ENCODE assay signal across 8 cellular contexts in the genomic region with DNA sequence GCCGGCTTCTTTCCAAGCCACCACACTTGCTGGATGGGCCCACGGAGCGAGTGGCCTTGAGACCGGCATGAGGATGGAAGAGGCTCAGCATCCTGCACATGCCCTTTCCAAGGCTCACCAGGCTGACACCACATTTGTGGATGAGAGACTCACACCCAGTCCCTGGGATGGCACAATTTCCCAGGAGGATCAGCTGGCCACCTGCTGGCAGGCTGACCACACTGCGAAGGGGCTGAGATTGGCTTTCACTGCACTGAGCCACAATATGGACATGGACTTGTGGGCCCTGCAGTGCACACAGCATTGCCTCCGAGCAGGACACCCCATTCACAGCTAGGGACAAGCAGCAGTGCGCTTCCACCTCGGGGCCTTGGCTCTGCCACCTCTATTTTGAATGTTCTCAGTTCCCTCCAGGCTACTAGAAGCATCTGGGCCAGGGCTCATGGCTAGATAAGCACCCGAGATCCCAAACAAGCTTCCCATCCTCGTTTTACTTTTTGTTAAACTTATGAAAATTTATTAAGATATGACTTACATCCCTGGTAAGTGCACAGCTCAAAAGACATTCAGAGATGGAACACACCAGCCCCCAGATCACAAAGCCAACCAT. TPM values are rescaled to one million over a fixed set of nuclear protein-coding genes. Genes with fewer than 3 reads are reported as not detected.
DNase-seq lines count a peak whose midpoint lies in the region; ATAC-seq and TF ChIP-seq lines count a peak whose summit lies in the region.

No MANE protein-coding gene starts in this region.

- TF ChIP-seq CTCF in DOHH2 (IDR thresholded peaks at IDR 0.05; ENCODE audit: low read depth, low read length, poor library complexity, severe bottlenecking) (peak; percentile 38), chondrocyte (IDR thresholded peaks at IDR 0.05) (peak; percentile 76), lower lobe of right lung (IDR thresholded peaks at IDR 0.05) (peak; percentile 60)

- H3K4me1 ChIP-seq in DOHH2 (ENCODE audit: control insufficient read depth, low read length): no peaks in the 10 kb centered on the region
- no peaks in the 10 kb centered on the region for H3K4me1 ChIP-seq in lower lobe of right lung

- H3K27me3 Mint-ChIP-seq in chondrocyte (ENCODE audit: low read depth): no peaks in the 10 kb centered on the region

- no peaks in the 10 kb centered on the region for H3K4me1 Mint-ChIP-seq in chondrocyte (ENCODE audit: low read depth)

- H3K36me3 Mint-ChIP-seq in chondrocyte (ENCODE audit: low read depth): no peaks in the 10 kb centered on the region

- peak; percentile 68 to 75 for ATAC-seq in lower lobe of right lung
- ATAC-seq in activated CD4-positive, CD25-positive, alpha-beta regulatory T cell treated with anti-CD3 and anti-CD28 coated beads, Interleukin-2, amount 50 U/mL, for 24 hours: no peak
- ATAC-seq in HG03045 (IDR thresholded peaks at IDR 0.05; ENCODE audit: unreplicated experiment): no peak
- ATAC-seq in HG02852 (IDR thresholded peaks at IDR 0.05; ENCODE audit: unreplicated experiment): no peak
- no peak for ATAC-seq in HG02973 (IDR thresholded peaks at IDR 0.05; ENCODE audit: unreplicated experiment)

- H3K9me3 Mint-ChIP-seq in chondrocyte (ENCODE audit: low read depth): peaks cover 2% of the 10 kb centered on the region

- H3F3A ChIP-seq in DOHH2 (ENCODE audit: control insufficient read depth, insufficient read depth): no peaks in the 10 kb centered on the region

- no peak overlapping the region for H3K4me3 ChIP-seq in DOHH2 (ENCODE audit: low read length)
- no peak overlapping the region for H3K4me3 ChIP-seq in lower lobe of right lung

- DNase-seq in LoVo (ENCODE audit: low spot score) (peak; percentile 33), chondrocyte (ENCODE audit: low spot score) (no peak), lower lobe of right lung (no peak)

- no peaks in the 10 kb centered on the region for H3K27me3 ChIP-seq in DOHH2 (ENCODE audit: control insufficient read depth, low read length)
- no peaks in the 10 kb centered on the region for H3K27me3 ChIP-seq in lower lobe of right lung (ENCODE audit: low read depth)

- no peaks in the 10 kb centered on the region for H3K79me2 ChIP-seq in DOHH2 (ENCODE audit: control insufficient read depth, low read length)

- no peaks in the 10 kb centered on the region for H4K20me1 ChIP-seq in DOHH2 (ENCODE audit: control insufficient read depth, insufficient read depth, low read depth, low read length)

- no peak overlapping the region for H3K27ac Mint-ChIP-seq in chondrocyte (ENCODE audit: unreplicated experiment)

- H3K4me3 Mint-ChIP-seq in chondrocyte (ENCODE audit: unreplicated experiment): no peak overlapping the region

- H3K4me2 ChIP-seq in DOHH2 (ENCODE audit: low read length): no peak overlapping the region

- H3K9me3 ChIP-seq in DOHH2 (ENCODE audit: control insufficient read depth, insufficient read depth, low read length) (no peaks in the 10 kb centered on the region), lower lobe of right lung (no peaks in the 10 kb centered on the region)

- H3K27ac ChIP-seq in DOHH2 (ENCODE audit: low read depth, low read length) (no peak overlapping the region), lower lobe of right lung (no peak overlapping the region)

- no peaks in the 10 kb centered on the region for H3K9me2 ChIP-seq in DOHH2 (replicated peaks; ENCODE audit: control insufficient read depth, low read length)

- H3K36me3 ChIP-seq in DOHH2 (ENCODE audit: control insufficient read depth, low read length): no peaks in the 10 kb centered on the region
- H3K36me3 ChIP-seq in lower lobe of right lung: no peaks in the 10 kb centered on the region

- intact Hi-C loops in lower lobe of right lung (cut with DNase I): no loop called here

RNA-seq across cellular contexts. Expression of gene KSR1, which starts 25.3 kb away (rescaled TPM):
- 52.9 to 60.6 TPM (median 59.3 TPM) in 3 replicates for total RNA-seq in chondrocyte
- 59.6 TPM for total RNA-seq in lower lobe of right lung

Comparison
In these comparisons a context has a peak if more than half of its experiments do, and no peak if none do; other contexts are left out.
1. ATAC-seq: peak in lower lobe of right lung (2 of 2); none in activated CD4-positive, CD25-positive, alpha-beta regulatory T cell treated with anti-CD3 and anti-CD28 coated beads, Interleukin-2, amount 50 U/mL, for 24 hours (0 of 2), HG03045 (single experiment), HG02852 (single experiment) and HG02973 (single experiment).
2. Peak in every context shown above with its lines, with median percentiles within 50 percentile points of each other: CTCF ChIP-seq.